18 cellular contexts compared by ENCODE assay signal in genomic region chr15:92005154-92005553, GRCh38.
DNase-seq lines count a peak whose midpoint lies in the region; ATAC-seq and TF ChIP-seq lines count a peak whose summit lies in the region.
"Had no signal": no experiment of that assay in that cellular context is flagged by ENCODE, and none has a peak within 500 bp of the region (broad histone marks: within the 10 kb centered on the region; RNA-seq: fewer than 3 reads in every experiment).

No MANE protein-coding gene starts in this region.

- ATAC-seq in GM18520 (IDR thresholded peaks at IDR 0.05; ENCODE audit: unreplicated experiment) (no peak), HG03457 (IDR thresholded peaks at IDR 0.05; ENCODE audit: unreplicated experiment) (no peak)
- ATAC-seq: stimulated activated naive CD8-positive, alpha-beta T cell treated with anti-CD3 and anti-CD28 coated beads, Interleukin-15, Interleukin-2, amounts not matched to agents 100 U/mL and 50 U/mL, for 24 hours had no signal

- no peak for TF ChIP-seq CTCF in glutamatergic neuron (IDR thresholded peaks at IDR 0.05; ENCODE audit: partially characterized antibody, unreplicated experiment)

- no peaks in the 10 kb centered on the region for H3K9me3 Mint-ChIP-seq in glutamatergic neuron (ENCODE audit: unreplicated experiment)
- H3K9me3 Mint-ChIP-seq: activated CD4-positive, alpha-beta T cell treated with anti-CD3 and anti-CD28 coated beads, Interleukin-2, amount 10 ng/mL, durations not matched to agents 24 days and 14 days; activated naive CD4-positive, alpha-beta T cell treated with anti-CD3 and anti-CD28 coated beads, Interleukin-2, amount 10 ng/mL, durations not matched to agents 7 days and 5 days; dendritic cell treated with granulocyte-macrophage colony-stimulating factor and Interleukin-4, amounts not matched to agents 40 ng/mL and 50 ng/mL, for 4 days had no signal

- H3K27me3 Mint-ChIP-seq in glutamatergic neuron (ENCODE audit: unreplicated experiment) = no peaks in the 10 kb centered on the region
- H3K27me3 Mint-ChIP-seq: activated CD4-positive, alpha-beta T cell treated with anti-CD3 and anti-CD28 coated beads, Interleukin-2, amount 10 ng/mL, durations not matched to agents 24 days and 14 days; activated naive CD4-positive, alpha-beta T cell treated with anti-CD3 and anti-CD28 coated beads, Interleukin-2, amount 10 ng/mL, durations not matched to agents 7 days and 5 days; dendritic cell treated with granulocyte-macrophage colony-stimulating factor and Interleukin-4, amounts not matched to agents 40 ng/mL and 50 ng/mL, for 4 days had no signal

- H3K4me3 Mint-ChIP-seq in glutamatergic neuron (ENCODE audit: unreplicated experiment) = no peak overlapping the region
- H3K4me3 Mint-ChIP-seq: activated CD4-positive, alpha-beta T cell treated with anti-CD3 and anti-CD28 coated beads, Interleukin-2, amount 10 ng/mL, durations not matched to agents 24 days and 14 days; activated naive CD4-positive, alpha-beta T cell treated with anti-CD3 and anti-CD28 coated beads, Interleukin-2, amount 10 ng/mL, durations not matched to agents 7 days and 5 days; dendritic cell treated with granulocyte-macrophage colony-stimulating factor and Interleukin-4, amounts not matched to agents 40 ng/mL and 50 ng/mL, for 4 days had no signal

- H3K27ac Mint-ChIP-seq in glutamatergic neuron (ENCODE audit: unreplicated experiment) = peak overlapping the region; percentile 23
- H3K27ac Mint-ChIP-seq: activated CD4-positive, alpha-beta T cell treated with anti-CD3 and anti-CD28 coated beads, Interleukin-2, amount 10 ng/mL, durations not matched to agents 24 days and 14 days; activated naive CD4-positive, alpha-beta T cell treated with anti-CD3 and anti-CD28 coated beads, Interleukin-2, amount 10 ng/mL, durations not matched to agents 7 days and 5 days; dendritic cell treated with granulocyte-macrophage colony-stimulating factor and Interleukin-4, amounts not matched to agents 40 ng/mL and 50 ng/mL, for 4 days had no signal

- DNase-seq in DMS 273 (lab: John Stamatoyannopoulos, UW; ENCODE audit: unreplicated experiment) (peak; percentile 3), DMS 273 treated with DMSO at 0.1 percent for 48 hours (lab: John Stamatoyannopoulos, UW) (no peak), G401 (ENCODE audit: low spot score) (peak; percentile 30), NCI-H69 (lab: John Stamatoyannopoulos, UW) (peak; percentile 85), glutamatergic neuron (no peak), T-helper 9 cell (no peak)
- DNase-seq: activated CD4-positive, alpha-beta T cell treated with anti-CD3 and anti-CD28 coated beads, Interleukin-2, amount 10 ng/mL, durations not matched to agents 24 days and 14 days; activated naive CD4-positive, alpha-beta T cell treated with anti-CD3 and anti-CD28 coated beads, Interleukin-2, amount 10 ng/mL, durations not matched to agents 7 days and 5 days; activated T-cell treated with anti-CD3 and anti-CD28 coated beads for 4 hours; Kasumi-1; NCI-H1694 treated with DMSO at 0.1 percent for 48 hours; SIG-M5; spleen; stimulated activated naive CD8-positive, alpha-beta T cell treated with anti-CD3 and anti-CD28 coated beads, Interleukin-15, Interleukin-2, amounts not matched to agents 100 U/mL and 50 U/mL, for 24 hours; T1000 had no signal

- no peaks in the 10 kb centered on the region for H3K36me3 Mint-ChIP-seq in glutamatergic neuron (ENCODE audit: unreplicated experiment)

- peaks cover 35% of the 10 kb centered on the region for H3K4me1 Mint-ChIP-seq in glutamatergic neuron (ENCODE audit: low read depth, unreplicated experiment)

- in situ Hi-C loops in G401 (cut with HindIII; ENCODE audit: low sequenced_read_pairs) = no loop called here

Comparison
In these comparisons a context has a peak if more than half of its experiments do, and no peak if none do; other contexts are left out.
1. DNase-seq: peak in DMS 273 (single experiment), G401 (single experiment) and NCI-H69 (single experiment); none in DMS 273 treated with DMSO at 0.1 percent for 48 hours (single experiment), glutamatergic neuron (single experiment) and T-helper 9 cell (single experiment).